Comparison of ENCODE assay signal across 8 cellular contexts in the genomic region with DNA sequence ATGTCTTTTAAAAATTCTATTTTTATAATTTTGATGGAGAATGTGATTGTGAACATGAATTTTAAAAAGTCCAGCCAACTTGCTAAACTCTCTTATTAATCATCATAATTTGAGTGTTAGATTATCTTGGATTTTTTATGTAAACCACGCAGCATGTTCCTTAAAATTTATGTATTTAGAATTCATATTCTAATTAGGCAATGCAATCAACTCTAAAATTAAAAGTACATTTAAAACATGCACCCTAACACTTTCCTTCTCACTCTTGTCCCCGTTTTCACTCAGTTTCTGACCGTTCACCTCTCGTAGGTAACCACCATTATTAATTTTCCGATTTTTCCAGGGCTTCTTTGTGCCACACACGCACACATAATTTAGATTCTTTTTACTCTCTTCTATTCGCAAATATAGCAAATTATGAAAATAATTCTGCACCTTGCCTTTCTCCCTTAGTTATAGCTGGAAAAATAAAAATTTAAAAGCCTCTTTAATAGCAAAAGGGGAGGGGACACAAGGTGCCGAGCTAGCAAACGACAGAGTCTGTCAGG. TPM values are rescaled to one million over a fixed set of nuclear protein-coding genes. Genes with fewer than 3 reads are reported as not detected.
DNase-seq lines count a peak whose midpoint lies in the region; ATAC-seq and TF ChIP-seq lines count a peak whose summit lies in the region.

No MANE protein-coding gene starts in this region.

- H3K36me3 ChIP-seq in kidney epithelial cell (ENCODE audit: control insufficient read depth, insufficient read depth, low read length), result no peaks in the 10 kb centered on the region
- H3K36me3 ChIP-seq in transverse colon, result no peaks in the 10 kb centered on the region

- intact Hi-C loops in transverse colon (cut with DNase I; ENCODE audit: low total_unique reads), result no loop called here

- peaks cover 24% of the 10 kb centered on the region for H3K27me3 Mint-ChIP-seq in stimulated activated naive CD8-positive, alpha-beta T cell treated with anti-CD3 and anti-CD28 coated beads, Interleukin-15, Interleukin-2, amounts not matched to agents 100 ng/mL and 50 ng/mL, for 24 hours
- peaks cover 21% of the 10 kb centered on the region for H3K27me3 Mint-ChIP-seq in activated T-helper 17 cell treated with anti-CD3 and anti-CD28 coated beads, Interleukin-2, amount 50 U/mL, for 72 hours

- H3K27me3 ChIP-seq in kidney epithelial cell (ENCODE audit: control insufficient read depth, insufficient read depth, low read length), result peaks cover 3% of the 10 kb centered on the region
- peaks cover 4% of the 10 kb centered on the region for H3K27me3 ChIP-seq in transverse colon

- no peak for ATAC-seq in stimulated activated naive CD8-positive, alpha-beta T cell treated with anti-CD3 and anti-CD28 coated beads, Interleukin-15, Interleukin-2, amounts not matched to agents 100 U/mL and 50 U/mL, for 24 hours
- peak; percentile 3 for ATAC-seq in activated T-helper 17 cell treated with anti-CD3 and anti-CD28 coated beads, Interleukin-2, amount 50 U/mL, for 72 hours (replicated peaks)

- in situ Hi-C loops in transverse colon (cut with MboI; ENCODE audit: low pct_ligation_motif_present in 1 of 4, low pct_unique_long_range_greater_than_20kb in 1 of 4, low sequenced_read_pairs in 3 of 4), result loop anchor here in 1 of 4 donors (25.0 kb wide), 1 partner anchor 1187 kb away; no protein-coding TSS in a partner anchor

- TF ChIP-seq POLR2A in transverse colon (IDR thresholded peaks at IDR 0.05), result no peak

- peak overlapping the region; percentile 99 for H3K4me3 Mint-ChIP-seq in stimulated activated naive CD8-positive, alpha-beta T cell treated with anti-CD3 and anti-CD28 coated beads, Interleukin-15, Interleukin-2, amounts not matched to agents 100 ng/mL and 50 ng/mL, for 24 hours
- peak overlapping the region; percentile 94 for H3K4me3 Mint-ChIP-seq in activated T-helper 17 cell treated with anti-CD3 and anti-CD28 coated beads, Interleukin-2, amount 50 U/mL, for 72 hours

- H3K4me1 ChIP-seq in transverse colon, result peaks cover 6 to 20% (median 17%) of the 10 kb centered on the region in 4 donors

- no peaks in the 10 kb centered on the region for H3K9me3 ChIP-seq in transverse colon

- TF ChIP-seq CTCF in kidney epithelial cell (IDR thresholded peaks at IDR 0.05; ENCODE audit: insufficient read depth, low read length, poor library complexity, severe bottlenecking), result no peak
- TF ChIP-seq CTCF in transverse colon (IDR thresholded peaks at IDR 0.05), result no peak

- no peaks in the 10 kb centered on the region for H3K36me3 Mint-ChIP-seq in stimulated activated naive CD8-positive, alpha-beta T cell treated with anti-CD3 and anti-CD28 coated beads, Interleukin-15, Interleukin-2, amounts not matched to agents 100 ng/mL and 50 ng/mL, for 24 hours (ENCODE audit: low read depth)
- H3K36me3 Mint-ChIP-seq in activated T-helper 17 cell treated with anti-CD3 and anti-CD28 coated beads, Interleukin-2, amount 50 U/mL, for 72 hours (ENCODE audit: low read depth), result no peaks in the 10 kb centered on the region

- no peak for DNase-seq in stimulated activated naive CD8-positive, alpha-beta T cell treated with anti-CD3 and anti-CD28 coated beads, Interleukin-15, Interleukin-2, amounts not matched to agents 100 U/mL and 50 U/mL, for 24 hours
- DNase-seq in kidney epithelial cell (ENCODE audit: low read depth) (no peak), transverse colon (no peak), NCI-H1694 treated with DMSO at 0.1 percent for 48 hours (lab: John Stamatoyannopoulos, UW) (no peak), HuH-7 (ENCODE audit: low spot score) (no peak), AG20443 (ENCODE audit: low spot score) (no peak)

- peak overlapping the region; percentile 83 to 89 (median 84) for H3K27ac ChIP-seq in transverse colon

- peak overlapping the region; percentile 92 for H3K27ac Mint-ChIP-seq in stimulated activated naive CD8-positive, alpha-beta T cell treated with anti-CD3 and anti-CD28 coated beads, Interleukin-15, Interleukin-2, amounts not matched to agents 100 ng/mL and 50 ng/mL, for 24 hours
- peak overlapping the region; percentile 90 for H3K27ac Mint-ChIP-seq in activated T-helper 17 cell treated with anti-CD3 and anti-CD28 coated beads, Interleukin-2, amount 50 U/mL, for 72 hours

- TF ChIP-seq EP300 in transverse colon (IDR thresholded peaks at IDR 0.05; ENCODE audit: low read depth), result no peak

- peaks cover 30% of the 10 kb centered on the region for H3K4me1 Mint-ChIP-seq in stimulated activated naive CD8-positive, alpha-beta T cell treated with anti-CD3 and anti-CD28 coated beads, Interleukin-15, Interleukin-2, amounts not matched to agents 100 ng/mL and 50 ng/mL, for 24 hours (ENCODE audit: low read depth)
- peaks cover 21% of the 10 kb centered on the region for H3K4me1 Mint-ChIP-seq in activated T-helper 17 cell treated with anti-CD3 and anti-CD28 coated beads, Interleukin-2, amount 50 U/mL, for 72 hours

- 1% methylated on average over 9 of the region's 9 CpGs for WGBS in transverse colon (ENCODE audit: low coverage in 1 of 2), 2 donors

- peak overlapping the region; percentile 93 for H3K4me3 ChIP-seq in kidney epithelial cell (ENCODE audit: low read depth, low read length)
- H3K4me3 ChIP-seq in transverse colon, result peak overlapping the region; percentile 66 to 93 (median 76)

- H3K9me3 Mint-ChIP-seq in stimulated activated naive CD8-positive, alpha-beta T cell treated with anti-CD3 and anti-CD28 coated beads, Interleukin-15, Interleukin-2, amounts not matched to agents 100 ng/mL and 50 ng/mL, for 24 hours, result no peaks in the 10 kb centered on the region
- no peaks in the 10 kb centered on the region for H3K9me3 Mint-ChIP-seq in activated T-helper 17 cell treated with anti-CD3 and anti-CD28 coated beads, Interleukin-2, amount 50 U/mL, for 72 hours

RNA-seq across cellular contexts. Expression of gene ZKSCAN3, which starts 0.3 kb away (rescaled TPM):
- total RNA-seq in activated T-helper 17 cell treated with anti-CD3 and anti-CD28 coated beads, Interleukin-2, amount 50 U/mL, for 72 hours, result 1 to 10 TPM; 1.5 to 2.6 TPM
- 3.6 and 5.5 TPM in 2 replicates for total RNA-seq in kidney epithelial cell
- 1 to 10 TPM; 1.4 to 5.2 (median 4.3) TPM for total RNA-seq in transverse colon

RNA-seq across cellular contexts. Expression of gene ZSCAN31, which starts 13.5 kb away (rescaled TPM):
- 1 to 10 TPM in 1 of 2 donors, under 1 TPM in 1; 0.63 to 1.0 TPM for total RNA-seq in activated T-helper 17 cell treated with anti-CD3 and anti-CD28 coated beads, Interleukin-2, amount 50 U/mL, for 72 hours
- total RNA-seq in kidney epithelial cell (4.0 and 5.6 TPM in 2 replicates), transverse colon (10 to 100 TPM in 3 of 4 donors, 1 to 10 TPM in 1; 9.0 to 28.3 (median 17.0) TPM)

RNA-seq across cellular contexts. Expression of gene ZSCAN12, which starts 50.1 kb away (rescaled TPM):
- 1 to 10 TPM; 2.9 to 4.3 TPM for total RNA-seq in activated T-helper 17 cell treated with anti-CD3 and anti-CD28 coated beads, Interleukin-2, amount 50 U/mL, for 72 hours
- 6.5 and 6.7 TPM in 2 replicates for total RNA-seq in kidney epithelial cell
- 1 to 10 TPM; 1.2 to 6.2 (median 3.5) TPM for total RNA-seq in transverse colon
